In genomic region chr1:204991342-204991844, GRCh38 we compare ENCODE assay signal across 17 cellular contexts. TPM values are rescaled to one million over a fixed set of nuclear protein-coding genes. Genes with fewer than 3 reads are reported as not detected.
DNase-seq lines count a peak whose midpoint lies in the region; ATAC-seq and TF ChIP-seq lines count a peak whose summit lies in the region.
"Had no signal": no experiment of that assay in that cellular context is flagged by ENCODE, and none has a peak within 500 bp of the region (broad histone marks: within the 10 kb centered on the region; RNA-seq: fewer than 3 reads in every experiment).

No MANE protein-coding gene starts in this region.

- no peaks in the 10 kb centered on the region for H3K4me1 ChIP-seq in vagina
- H3K4me1 ChIP-seq: gastrocnemius medialis had no signal

- intact Hi-C loops in vagina (cut with DNase I) = no loop called here

- no peaks in the 10 kb centered on the region for H3K27me3 ChIP-seq in vagina

- peak; percentile 36 for DNase-seq in NCI-H82 (lab: John Stamatoyannopoulos, UW)
- DNase-seq in NCI-H82 treated with DMSO at 0.1 percent for 48 hours (lab: John Stamatoyannopoulos, UW; ENCODE audit: unreplicated experiment) = no peak
- DNase-seq in NCI-H69 (lab: John Stamatoyannopoulos, UW) = peak; percentile 96
- peak; percentile 81 for DNase-seq in iPS-NIHi11 (ENCODE audit: low spot score)
- DNase-seq in vagina (ENCODE audit: extremely low spot score in 2 of 2) = no peak
- DNase-seq in stimulated activated naive CD4-positive, alpha-beta T cell (lab: John Stamatoyannopoulos, UW) = no peak
- DNase-seq: amniotic stem cell; DND-41; effector CD8-positive, alpha-beta T cell; gastrocnemius medialis; NCI-H1930; SHP77; stimulated activated CD4-positive, alpha-beta T cell treated with anti-CD3 and anti-CD28 coated beads, Interleukin-4, amount 100 ng/mL, for 4 hours had no signal

- no peak overlapping the region for H3K4me3 ChIP-seq in vagina
- H3K4me3 ChIP-seq: gastrocnemius medialis, lung had no signal

- H3K36me3 ChIP-seq in vagina = peaks cover 0 to 5% of the 10 kb centered on the region in 2 donors
- H3K36me3 ChIP-seq: gastrocnemius medialis had no signal

- TF ChIP-seq CTCF in vagina (IDR thresholded peaks at IDR 0.05) = no peak

- no peaks in the 10 kb centered on the region for H3K9me3 ChIP-seq in vagina
- H3K9me3 ChIP-seq: gastrocnemius medialis had no signal

- peak overlapping the region; percentile 1 for H3K27ac ChIP-seq in vagina
- H3K27ac ChIP-seq: gastrocnemius medialis, VCaP had no signal

- ATAC-seq in GM21367 (IDR thresholded peaks at IDR 0.05; ENCODE audit: unreplicated experiment) (no peak), GM21381 (IDR thresholded peaks at IDR 0.05; ENCODE audit: unreplicated experiment) (no peak)
- ATAC-seq: gastrocnemius medialis had no signal

- TF ChIP-seq POLR2A in vagina (IDR thresholded peaks at IDR 0.05) = no peak

RNA-seq across cellular contexts. Expression of gene CNTN2, which starts 51.6 kb away (rescaled TPM):
- 7.4 TPM for total RNA-seq in vagina
- total RNA-seq: gastrocnemius medialis had no signal

Comparison
In these comparisons a context has a peak if more than half of its experiments do, and no peak if none do; other contexts are left out.
1. DNase-seq: peak in NCI-H82 (single experiment), NCI-H69 (single experiment) and iPS-NIHi11 (single experiment); none in NCI-H82 treated with DMSO at 0.1 percent for 48 hours (single experiment), vagina (0 of 2) and stimulated activated naive CD4-positive, alpha-beta T cell (0 of 6).